In genomic region chr1:36134805-36135339, GRCh38 we compare ENCODE assay signal across 8 cellular contexts. TPM values are rescaled to one million over a fixed set of nuclear protein-coding genes. Genes with fewer than 3 reads are reported as not detected.
A peak's percentile ranks its signal among the peaks of the same experiment; 100 is the strongest.
DNase-seq lines count a peak whose midpoint lies in the region; ATAC-seq and TF ChIP-seq lines count a peak whose summit lies in the region.

No MANE protein-coding gene starts in this region.

- intact Hi-C loops in left ventricle myocardium inferior (cut with micrococcal nuclease), result no loop called here

- H3K4me1 ChIP-seq in adipocyte (ENCODE audit: control insufficient read depth, insufficient read depth, low read length) (peaks cover 46% of the 10 kb centered on the region), left ventricle myocardium inferior (peaks cover 64% of the 10 kb centered on the region)

- no peaks in the 10 kb centered on the region for H3K9me3 ChIP-seq in adipocyte (ENCODE audit: control insufficient read depth, low read length)
- no peaks in the 10 kb centered on the region for H3K9me3 ChIP-seq in left ventricle myocardium inferior (replicated peaks)

- H3K4me3 ChIP-seq in adipocyte (ENCODE audit: low read length) (no peak overlapping the region), left ventricle myocardium inferior (no peak overlapping the region), retinal pigment epithelial cell (ENCODE audit: low read length) (no peak overlapping the region)

- peak overlapping the region; percentile 66 for H3K9ac ChIP-seq in adipocyte (ENCODE audit: low read length)

- H3K36me3 ChIP-seq in adipocyte (ENCODE audit: control insufficient read depth, insufficient read depth, low read length, severe bottlenecking) (peaks cover 27% of the 10 kb centered on the region), left ventricle myocardium inferior (peaks cover 31% of the 10 kb centered on the region)

- H3K27me3 ChIP-seq in adipocyte (replicated peaks; ENCODE audit: control insufficient read depth, insufficient read depth, low read length) (no peaks in the 10 kb centered on the region), left ventricle myocardium inferior (ENCODE audit: low read depth) (no peaks in the 10 kb centered on the region)

- peak overlapping the region; percentile 72 for H3K27ac ChIP-seq in left ventricle myocardium inferior (replicated peaks)

- ATAC-seq in GM21526 (IDR thresholded peaks at IDR 0.05; ENCODE audit: low FRiP score, unreplicated experiment) (no peak), GM19463 (IDR thresholded peaks at IDR 0.05; ENCODE audit: unreplicated experiment) (no peak)

- peak in 5 of 6 experiments; percentile 6 to 25 (median 16) for DNase-seq in stimulated activated naive CD4-positive, alpha-beta T cell (lab: John Stamatoyannopoulos, UW)
- DNase-seq in stimulated activated naive CD4-positive, alpha-beta T cell treated with Interleukin-2 at 50 U/mL for 16 hours (lab: John Stamatoyannopoulos, UW), result no peak
- DNase-seq in NCI-H526 treated with DMSO at 0.1 percent for 48 hours (lab: John Stamatoyannopoulos, UW) (peak; percentile 14), adipocyte (ENCODE audit: low read depth) (peak; percentile 88), left ventricle myocardium inferior (peak; percentile 42), retinal pigment epithelial cell (ENCODE audit: low read depth) (no peak)

- TF ChIP-seq CTCF in left ventricle myocardium inferior (IDR thresholded peaks at IDR 0.05; ENCODE audit: borderline replicate concordance), result peak; percentile 74
- peak; percentile 80 for TF ChIP-seq CTCF in retinal pigment epithelial cell (conservative IDR thresholded peaks at IDR 0.05; ENCODE audit: low read depth, low read length)

RNA-seq across cellular contexts. Expression of gene COL8A2, which starts 9.8 kb away (rescaled TPM):
- 1.2 TPM for total RNA-seq in left ventricle myocardium inferior

RNA-seq across cellular contexts. Expression of gene TRAPPC3, which starts 14.4 kb away (rescaled TPM):
- total RNA-seq in left ventricle myocardium inferior, result 54.6 TPM

RNA-seq across cellular contexts. Expression of gene MAP7D1, which starts 21.1 kb away (rescaled TPM):
- 363 TPM for total RNA-seq in left ventricle myocardium inferior

RNA-seq across cellular contexts. Expression of gene ADPRS, which starts 46.2 kb away (rescaled TPM):
- total RNA-seq in left ventricle myocardium inferior, result 17.8 TPM

RNA-seq across cellular contexts. Expression of gene TEKT2, which starts 51.0 kb away (rescaled TPM):
- not detected for total RNA-seq in left ventricle myocardium inferior

Comparison
In these comparisons a context has a peak if more than half of its experiments do, and no peak if none do; other contexts are left out.
1. DNase-seq: peak in stimulated activated naive CD4-positive, alpha-beta T cell (5 of 6), NCI-H526 treated with DMSO at 0.1 percent for 48 hours (single experiment), adipocyte (single experiment) and left ventricle myocardium inferior (single experiment); none in stimulated activated naive CD4-positive, alpha-beta T cell treated with Interleukin-2 at 50 U/mL for 16 hours (single experiment) and retinal pigment epithelial cell (single experiment).